2 cellular contexts compared by ENCODE assay signal in genomic region chr9:33934188-33934878, GRCh38.
TF ChIP-seq lines count a peak whose summit lies in the region.

No MANE protein-coding gene starts in this region.

TF ChIP-seq in HCT116, 20 proteins besides CTCF, POLR2A, EP300 and RAD21:
- no peak for TF ChIP-seq EZH2 (IDR thresholded peaks at IDR 0.05)
- TF ChIP-seq ELF1 (IDR thresholded peaks at IDR 0.05; ENCODE audit: borderline replicate concordance, low read depth) = no peak
- TF ChIP-seq POLR2AphosphoS5 (IDR thresholded peaks at IDR 0.05; ENCODE audit: low read depth, low read length) = no peak
- no peak for TF ChIP-seq SIN3A (IDR thresholded peaks at IDR 0.05; ENCODE audit: low read depth)
- TF ChIP-seq SP1 (IDR thresholded peaks at IDR 0.05; ENCODE audit: low read depth) = no peak

TF ChIP-seq in H1, 55 proteins besides CTCF, POLR2A, EP300 and RAD21:
- no peak for TF ChIP-seq HDAC6 (IDR thresholded peaks at IDR 0.05; ENCODE audit: low read depth, low read length)
TF ChIP-seq in H1: peak in this region for 0.
